ENCODE assay signal across 1 cellular context in genomic region chr11:62054484-62055121, GRCh38.
A peak's percentile ranks its signal among the peaks of the same experiment; 100 is the strongest.
TF ChIP-seq lines count a peak whose summit lies in the region.

No MANE protein-coding gene starts in this region.

TF ChIP-seq in K562, 482 proteins besides CTCF, POLR2A, EP300 and RAD21 (continued from another document and continues in another):
- TF ChIP-seq CBX5 (IDR thresholded peaks at IDR 0.05; ENCODE audit: borderline replicate concordance, low read depth) (0 out of 2 replicates have a peak, but pooled peaks have one; percentile 47), ZNF384 (IDR thresholded peaks at IDR 0.05; ENCODE audit: low read depth, low read length) (0 out of 2 replicates have a peak, but pooled peaks have one; percentile 17), HDAC2 (IDR thresholded peaks at IDR 0.05) (peak; percentile 36; the same call in 1 of the 2 replicates), CBFA2T2 (conservative IDR thresholded peaks at IDR 0.05) (peak; percentile 47; the same call in 1 of the 2 replicates), SP1 (CRISPR knock-in tag; IDR thresholded peaks at IDR 0.05) (peak; percentile 62; the same call in 1 of the 2 replicates), LEF1 (IDR thresholded peaks at IDR 0.05) (0 out of 2 replicates have a peak, but pooled peaks have one; percentile 14), MAZ (CRISPR knock-in tag; conservative IDR thresholded peaks at IDR 0.05 in 1 of 2, IDR thresholded peaks at IDR 0.05 in 1 of 2) (peak in 1 of 2 experiments; percentile 44; a peak in 1 of 4 replicates), PKNOX1 (IDR thresholded peaks at IDR 0.05) (0 out of 2 replicates have a peak, but pooled peaks have one; percentile 12), BRF1 (IDR thresholded peaks at IDR 0.05; ENCODE audit: borderline replicate concordance, extremely low read depth, insufficient read length) (no peak), ESRRA (IDR thresholded peaks at IDR 0.05; ENCODE audit: borderline replicate concordance, low read depth) (peak; percentile 41; the same call in 1 of the 2 replicates), CBX3 (IDR thresholded peaks at IDR 0.05; ENCODE audit: borderline replicate concordance in 1 of 2, low read length in 2 of 2) (peak in 1 of 2 experiments; percentile 71; a peak in 2 of 3 replicates), JUN (IDR thresholded peaks at IDR 0.05; ENCODE audit: borderline replicate concordance, low read depth, low read length) (peak; percentile 41; the same call in 1 of the 2 replicates), JUN (CRISPR knock-in tag; IDR thresholded peaks at IDR 0.05; ENCODE audit: borderline replicate concordance) (no peak), ZEB2 (IDR thresholded peaks at IDR 0.05) (peak; percentile 80; the same call in 1 of the 2 replicates), MBD1 (CRISPR knock-in tag; IDR thresholded peaks at IDR 0.05) (no peak), TOE1 (IDR thresholded peaks at IDR 0.05; ENCODE audit: borderline replicate concordance) (no peak), TOE1 (CRISPR knock-in tag; IDR thresholded peaks at IDR 0.05; ENCODE audit: borderline replicate concordance, low read depth) (no peak), CC2D1A (IDR thresholded peaks at IDR 0.05) (peak; percentile 77), BHLHE40 (IDR thresholded peaks at IDR 0.05; ENCODE audit: low read length) (peak; percentile 50), TEAD4 (IDR thresholded peaks at IDR 0.05; ENCODE audit: low read length) (peak; percentile 67; the same call in 1 of the 2 replicates), TEAD4 (CRISPR knock-in tag; IDR thresholded peaks at IDR 0.05; ENCODE audit: borderline replicate concordance) (no peak), ARID3A (IDR thresholded peaks at IDR 0.05; ENCODE audit: borderline replicate concordance, low read depth, low read length) (0 out of 2 replicates have a peak, but pooled peaks have one; percentile 31), ZNF76 (CRISPR knock-in tag; IDR thresholded peaks at IDR 0.05; ENCODE audit: borderline replicate concordance) (no peak), DPF2 (IDR thresholded peaks at IDR 0.05) (peak; percentile 64), CEBPB (tag; IDR thresholded peaks at IDR 0.05) (peak; percentile 85), CXXC5 (CRISPR knock-in tag; IDR thresholded peaks at IDR 0.05) (peak; percentile 62), MLX (CRISPR knock-in tag; conservative IDR thresholded peaks at IDR 0.05) (no peak), NEUROD1 (IDR thresholded peaks at IDR 0.05; ENCODE audit: borderline replicate concordance, low read depth, low read length, partially characterized antibody) (peak; percentile 20), CREB1 (IDR thresholded peaks at IDR 0.05) (no peak), CREB1 (CRISPR knock-in tag; IDR thresholded peaks at IDR 0.05) (0 out of 2 replicates have a peak, but pooled peaks have one; percentile 25), ARID2 (IDR thresholded peaks at IDR 0.05) (peak; percentile 61), HINFP (tag; conservative IDR thresholded peaks at IDR 0.05; ENCODE audit: low read depth) (no peak), CBFA2T3 (IDR thresholded peaks at IDR 0.05) (peak; percentile 59), RB1 (IDR thresholded peaks at IDR 0.05; ENCODE audit: low read depth) (peak; percentile 25; the same call in 1 of the 2 replicates), ATF4 (CRISPR knock-in tag; IDR thresholded peaks at IDR 0.05) (peak; percentile 61; the same call in 1 of the 2 replicates), GATA2 (CRISPR knock-in tag; IDR thresholded peaks at IDR 0.05) (peak; percentile 48; the same call in 1 of the 2 replicates), RCOR1 (IDR thresholded peaks at IDR 0.05; ENCODE audit: borderline replicate concordance in 1 of 2, low read depth in 2 of 2, low read length in 2 of 2) (peak in 1 of 2 experiments; percentile 58; a peak in 1 of 4 replicates), ERF (CRISPR knock-in tag; IDR thresholded peaks at IDR 0.05) (no peak), CTBP1 (IDR thresholded peaks at IDR 0.05; ENCODE audit: borderline replicate concordance) (peak; percentile 86), ATF1 (CRISPR knock-in tag; IDR thresholded peaks at IDR 0.05) (no peak), ATF1 (tag; IDR thresholded peaks at IDR 0.05) (peak; percentile 57; the same call in 1 of the 2 replicates), TCF3 (CRISPR knock-in tag; IDR thresholded peaks at IDR 0.05) (peak; percentile 81), CREM (IDR thresholded peaks at IDR 0.05; ENCODE audit: low read depth) (peak; percentile 56; the same call in 1 of the 2 replicates), MTA1 (IDR thresholded peaks at IDR 0.05; ENCODE audit: borderline replicate concordance) (peak; percentile 22; the same call in 1 of the 2 replicates), NFXL1 (CRISPR knock-in tag; IDR thresholded peaks at IDR 0.05) (no peak), JUND (IDR thresholded peaks at IDR 0.05; ENCODE audit: borderline replicate concordance, low read depth, low read length) (peak; percentile 53; the same call in 1 of the 2 replicates), JUND (tag; IDR thresholded peaks at IDR 0.05; ENCODE audit: borderline replicate concordance, low read depth, low read length) (peak; percentile 41; the same call in 1 of the 3 replicates), ZNF511 (CRISPR knock-in tag; IDR thresholded peaks at IDR 0.05) (no peak), ATF7 (IDR thresholded peaks at IDR 0.05) (peak; percentile 57), L3MBTL2 (IDR thresholded peaks at IDR 0.05) (peak; percentile 53; the same call in 1 of the 2 replicates), SAFB2 (IDR thresholded peaks at IDR 0.05; ENCODE audit: borderline replicate concordance, low read depth, low read length, severe bottlenecking) (no peak), E2F5 (CRISPR knock-in tag; IDR thresholded peaks at IDR 0.05) (no peak), ZFP36 (IDR thresholded peaks at IDR 0.05; ENCODE audit: low read depth, low read length, partially characterized antibody) (peak; percentile 7), CEBPG (CRISPR knock-in tag; IDR thresholded peaks at IDR 0.05) (peak; percentile 98), CEBPG (tag; conservative IDR thresholded peaks at IDR 0.05 in 1 of 2, IDR thresholded peaks at IDR 0.05 in 1 of 2) (peak; percentile 85 to 87), NRF1 (conservative IDR thresholded peaks at IDR 0.05 in 1 of 2, IDR thresholded peaks at IDR 0.05 in 1 of 2) (peak in 1 of 2 experiments; percentile 48; a peak in 1 of 4 replicates), TRIM24 (IDR thresholded peaks at IDR 0.05) (peak; percentile 49 to 84), ATF3 (IDR thresholded peaks at IDR 0.05) (peak; percentile 41; the same call in 1 of the 2 replicates), ATF3 (CRISPR knock-in tag; conservative IDR thresholded peaks at IDR 0.05) (no peak), MITF (IDR thresholded peaks at IDR 0.05) (no peak), ZNF24 (IDR thresholded peaks at IDR 0.05) (peak; percentile 42; the same call in 1 of the 2 replicates), MLLT1 (IDR thresholded peaks at IDR 0.05) (no peak)
